8 cellular contexts compared by ENCODE assay signal in genomic region chr3:129892486-129892856, GRCh38. TPM values are rescaled to one million over a fixed set of nuclear protein-coding genes. Genes with fewer than 3 reads are reported as not detected.
A peak's percentile ranks its signal among the peaks of the same experiment; 100 is the strongest.
DNase-seq lines count a peak whose midpoint lies in the region; ATAC-seq, FAIRE-seq and TF ChIP-seq lines count a peak whose summit lies in the region.

No MANE protein-coding gene starts in this region.

- H3K4me3 ChIP-seq in CD4-positive, alpha-beta memory T cell (ENCODE audit: low read length in 2 of 2): peak overlapping the region; percentile 87 to 96
- H3K4me3 ChIP-seq in Karpas-422 (ENCODE audit: low read length) (peak overlapping the region; percentile 97), astrocyte of the spinal cord (ENCODE audit: low read depth, low read length) (peak overlapping the region; percentile 87), thoracic aorta (peak overlapping the region; percentile 98)

- in situ Hi-C loops in astrocyte of the spinal cord (cut with HindIII; ENCODE audit: low sequenced_read_pairs): no loop called here

- H3K79me2 ChIP-seq in Karpas-422 (ENCODE audit: low read length): peaks cover 71% of the 10 kb centered on the region

- H3K4me2 ChIP-seq in Karpas-422 (ENCODE audit: low read depth, low read length, poor library complexity, severe bottlenecking): peak overlapping the region; percentile 90

- peak overlapping the region; percentile 84 to 95 (median 92) for H3K4me3 Mint-ChIP-seq in CD4-positive, alpha-beta memory T cell
- peak overlapping the region; percentile 87 for H3K4me3 Mint-ChIP-seq in memory B cell

- no peaks in the 10 kb centered on the region for H3K9me3 ChIP-seq in CD4-positive, alpha-beta memory T cell (ENCODE audit: control insufficient read depth in 1 of 2, low read length in 2 of 2)
- H3K9me3 ChIP-seq in Karpas-422 (ENCODE audit: low read length): no peaks in the 10 kb centered on the region
- no peaks in the 10 kb centered on the region for H3K9me3 ChIP-seq in thoracic aorta

- H3K9me3 Mint-ChIP-seq in CD4-positive, alpha-beta memory T cell: no peaks in the 10 kb centered on the region
- H3K9me3 Mint-ChIP-seq in memory B cell: no peaks in the 10 kb centered on the region

- no peaks in the 10 kb centered on the region for H3K27me3 ChIP-seq in CD4-positive, alpha-beta memory T cell (ENCODE audit: insufficient read depth, low read length)
- no peaks in the 10 kb centered on the region for H3K27me3 ChIP-seq in Karpas-422 (ENCODE audit: low read length)
- H3K27me3 ChIP-seq in thoracic aorta (replicated peaks; ENCODE audit: insufficient read depth): no peaks in the 10 kb centered on the region

- H3K9me2 ChIP-seq in Karpas-422 (replicated peaks; ENCODE audit: insufficient read depth, low read length): no peaks in the 10 kb centered on the region

- peaks cover 0 to 6% of the 10 kb centered on the region in 2 donors for H3K36me3 Mint-ChIP-seq in CD4-positive, alpha-beta memory T cell
- H3K36me3 Mint-ChIP-seq in memory B cell: peaks cover 3% of the 10 kb centered on the region

- H3K9ac ChIP-seq in Karpas-422 (ENCODE audit: low read length): peak overlapping the region; percentile 99

- H3K27me3 Mint-ChIP-seq in CD4-positive, alpha-beta memory T cell: no peaks in the 10 kb centered on the region
- no peaks in the 10 kb centered on the region for H3K27me3 Mint-ChIP-seq in memory B cell

- H4K20me1 ChIP-seq in Karpas-422 (ENCODE audit: insufficient read depth, low read depth, low read length): no peaks in the 10 kb centered on the region

- H3K27ac ChIP-seq in CD4-positive, alpha-beta memory T cell (ENCODE audit: low read depth, low read length): peak overlapping the region; percentile 82
- H3K27ac ChIP-seq in Karpas-422 (ENCODE audit: low read length) (peak overlapping the region; percentile 69), thoracic aorta (peak overlapping the region; percentile 82 to 87)

- peak overlapping the region; percentile 88 to 94 (median 92) for H3K27ac Mint-ChIP-seq in CD4-positive, alpha-beta memory T cell
- H3K27ac Mint-ChIP-seq in memory B cell: peak overlapping the region; percentile 89

- FAIRE-seq in RCC 7860 (lab: Jason Lieb, UNC): no peak

- POLR2A ChIA-PET in CD4-positive, alpha-beta memory T cell (lab: Charles Lee; ENCODE audit: partially characterized antibody): interaction anchor here (1.1 to 2.3 kb wide), 2 partner anchors 265 to 451 kb away, joined by 4 to 11 read pairs; no protein-coding TSS in a partner anchor

- H3K36me3 ChIP-seq in CD4-positive, alpha-beta memory T cell (ENCODE audit: insufficient read depth, low read length): no peaks in the 10 kb centered on the region
- H3K36me3 ChIP-seq in Karpas-422 (ENCODE audit: insufficient read depth, low read length) (0 out of 2 replicates have a peak, but pooled peaks cover 3% of the 10 kb centered on the region), thoracic aorta (no peaks in the 10 kb centered on the region)

- intact Hi-C loops in CD4-positive, alpha-beta memory T cell (cut with micrococcal nuclease): loop anchor here (5.0 to 10.0 kb wide), 2 partner anchors 65 to 1132 kb away; partner anchors contain the start of genes ASTE1 and NEK11

- H3K4me1 Mint-ChIP-seq in CD4-positive, alpha-beta memory T cell: peaks cover 30 to 58% (median 46%) of the 10 kb centered on the region in 4 donors
- peaks cover 34% of the 10 kb centered on the region for H3K4me1 Mint-ChIP-seq in memory B cell

- H3K4me1 ChIP-seq in CD4-positive, alpha-beta memory T cell (ENCODE audit: insufficient read depth, low read length): peaks cover 54% of the 10 kb centered on the region
- H3K4me1 ChIP-seq in Karpas-422 (ENCODE audit: low read length) (peaks cover 38% of the 10 kb centered on the region), thoracic aorta (ENCODE audit: control insufficient read depth in 1 of 2, low read depth in 2 of 2) (peaks cover 32 to 45% of the 10 kb centered on the region in 2 donors)

- DNase-seq in CD4-positive, alpha-beta memory T cell: peak in 2 of 5 donors; percentile 10 to 40
- peak; percentile 67 for DNase-seq in Karpas-422
- no peak for DNase-seq in astrocyte of the spinal cord (ENCODE audit: low read depth, low spot score)
- DNase-seq in memory B cell (ENCODE audit: low spot score in 2 of 2): no peak
- DNase-seq in thoracic aorta (ENCODE audit: low spot score): no peak
- DNase-seq in hippocampal formation (lab: John Stamatoyannopoulos, UW): no peak
- DNase-seq in RCC 7860 (ENCODE audit: low spot score): no peak

- CTCF ChIA-PET in CD4-positive, alpha-beta memory T cell (lab: Charles Lee; ENCODE audit: partially characterized antibody): interaction anchor here (0.7 to 1.8 kb wide), 6 partner anchors 12 to 265 kb away, joined by 3 to 4 read pairs (median 3); no protein-coding TSS in a partner anchor

- no peak overlapping the region for H2AFZ ChIP-seq in Karpas-422 (ENCODE audit: low read length)

- TF ChIP-seq CTCF in astrocyte of the spinal cord (IDR thresholded peaks at IDR 0.05; ENCODE audit: low read depth, low read length): no peak
- TF ChIP-seq CTCF in thoracic aorta (IDR thresholded peaks at IDR 0.05): no peak

- ATAC-seq in memory B cell (ENCODE audit: low read depth) (no peak), thoracic aorta (ENCODE audit: insufficient number of reproducible peaks, low FRiP score, low read depth) (no peak), HG03108 (IDR thresholded peaks at IDR 0.05; ENCODE audit: unreplicated experiment) (no peak)

RNA-seq across cellular contexts. Expression of gene TMCC1, which starts 1.0 kb away (rescaled TPM):
- total RNA-seq in CD4-positive, alpha-beta memory T cell: 10 to 100 TPM; 36.4 to 39.3 TPM
- 1 to 10 TPM; 5.1 to 6.2 TPM for polyA plus RNA-seq in CD4-positive, alpha-beta memory T cell
- 14.1 and 23.0 TPM in 2 replicates for total RNA-seq in Karpas-422 (2014; rRNA removed; shearing (Covaris generic); ENCODE audit: low replicate concordance)
- total RNA-seq in thoracic aorta: 10 to 100 TPM; 16.9 to 17.7 TPM
